In the genomic region with DNA sequence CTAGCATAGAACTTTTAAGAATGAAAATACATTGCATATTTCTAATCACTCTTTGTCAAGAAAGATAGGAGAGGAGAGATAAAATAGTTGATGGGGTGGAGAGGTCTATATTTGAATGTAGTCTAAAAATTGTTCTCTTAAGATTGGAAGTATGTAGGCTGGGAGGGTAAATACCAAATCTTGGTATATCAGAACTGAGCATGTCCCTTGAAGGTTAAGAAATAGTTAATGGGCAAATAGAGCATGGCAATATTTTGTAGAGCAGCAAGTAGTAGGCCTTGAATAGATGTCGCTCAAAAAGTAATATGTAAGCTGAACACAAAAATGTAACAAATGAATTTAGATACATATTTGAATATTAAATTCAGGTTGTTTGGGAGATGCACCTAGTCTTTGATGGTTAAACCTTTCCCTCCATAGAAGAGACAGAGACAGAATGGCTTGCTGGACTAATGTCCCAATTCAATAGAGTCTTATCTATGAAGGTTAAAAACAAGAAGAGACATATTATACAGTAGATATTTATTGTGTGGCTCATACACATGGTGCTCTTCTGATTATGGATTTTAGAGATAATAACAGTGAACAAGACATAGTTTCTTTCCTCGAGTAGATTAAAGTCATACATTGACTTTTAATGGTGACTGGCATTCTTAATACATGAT, we compare ENCODE assay signal across 1 cellular context.
TF ChIP-seq lines count a peak whose summit lies in the region.

No MANE protein-coding gene starts in this region.

TF ChIP-seq in HepG2, 621 proteins besides CTCF, POLR2A, EP300 and RAD21 (continued from another document):
- TF ChIP-seq ISX (CRISPR knock-in tag; conservative IDR thresholded peaks at IDR 0.05) (0 out of 2 replicates have a peak, but pooled peaks have one; percentile 34), KLF12 (CRISPR knock-in tag; IDR thresholded peaks at IDR 0.05; ENCODE audit: borderline replicate concordance) (peak; percentile 34; the same call in 1 of the 2 replicates), KAT8 (CRISPR knock-in tag; IDR thresholded peaks at IDR 0.05) (no peak), PTBP1 (IDR thresholded peaks at IDR 0.05; ENCODE audit: low read depth, low read length, poor library complexity, severe bottlenecking) (no peak), SATB2 (CRISPR knock-in tag; IDR thresholded peaks at IDR 0.05) (no peak), MATR3 (CRISPR knock-in tag; IDR thresholded peaks at IDR 0.05) (no peak), BATF2 (CRISPR knock-in tag; IDR thresholded peaks at IDR 0.05) (no peak), ZNF501 (CRISPR knock-in tag; IDR thresholded peaks at IDR 0.05) (no peak), RBM22 (optimal IDR thresholded peaks at IDR 0.05; ENCODE audit: low read length) (peak; percentile 34), ZNF652 (CRISPR knock-in tag; IDR thresholded peaks at IDR 0.05; ENCODE audit: borderline replicate concordance, low read depth) (peak; percentile 80), ZNF746 (CRISPR knock-in tag; IDR thresholded peaks at IDR 0.05) (no peak), ZNF546 (CRISPR knock-in tag; conservative IDR thresholded peaks at IDR 0.05) (no peak), RBFOX2 (IDR thresholded peaks at IDR 0.05; ENCODE audit: low read depth, low read length) (peak; percentile 85; the same call in 1 of the 2 replicates), AGO2 (optimal IDR thresholded peaks at IDR 0.05; ENCODE audit: low read depth, low read length) (peak; percentile 80), HNRNPUL1 (IDR thresholded peaks at IDR 0.05; ENCODE audit: low read depth, low read length) (no peak), ZNF256 (CRISPR knock-in tag; conservative IDR thresholded peaks at IDR 0.05) (no peak), PHF5A (CRISPR knock-in tag; IDR thresholded peaks at IDR 0.05; ENCODE audit: low read depth, unreplicated experiment) (peak; percentile 35), THAP11 (CRISPR knock-in tag; IDR thresholded peaks at IDR 0.05) (0 out of 2 replicates have a peak, but pooled peaks have one; percentile 5), ZNF784 (CRISPR knock-in tag; IDR thresholded peaks at IDR 0.05; ENCODE audit: borderline replicate concordance) (no peak), SIN3A (IDR thresholded peaks at IDR 0.05; ENCODE audit: borderline replicate concordance, low read depth, low read length) (no peak), GATA4 (IDR thresholded peaks at IDR 0.05; ENCODE audit: borderline replicate concordance, low read depth) (no peak), ZSCAN21 (CRISPR knock-in tag; IDR thresholded peaks at IDR 0.05; ENCODE audit: borderline replicate concordance) (0 out of 2 replicates have a peak, but pooled peaks have one; percentile 13), ZMYM4 (CRISPR knock-in tag; IDR thresholded peaks at IDR 0.05) (no peak), STAT5B (CRISPR knock-in tag; IDR thresholded peaks at IDR 0.05) (no peak), ZNF530 (CRISPR knock-in tag; IDR thresholded peaks at IDR 0.05; ENCODE audit: low read depth) (no peak), MED1 (CRISPR knock-in tag; IDR thresholded peaks at IDR 0.05) (0 out of 2 replicates have a peak, but pooled peaks have one; percentile 32), AFF4 (CRISPR knock-in tag; IDR thresholded peaks at IDR 0.05) (0 out of 2 replicates have a peak, but pooled peaks have one; percentile 25), BRCA1 (CRISPR knock-in tag; IDR thresholded peaks at IDR 0.05) (0 out of 2 replicates have a peak, but pooled peaks have one; percentile 39), ZNF296 (CRISPR knock-in tag; conservative IDR thresholded peaks at IDR 0.05) (no peak)
- TF ChIP-seq, protein P1, sequence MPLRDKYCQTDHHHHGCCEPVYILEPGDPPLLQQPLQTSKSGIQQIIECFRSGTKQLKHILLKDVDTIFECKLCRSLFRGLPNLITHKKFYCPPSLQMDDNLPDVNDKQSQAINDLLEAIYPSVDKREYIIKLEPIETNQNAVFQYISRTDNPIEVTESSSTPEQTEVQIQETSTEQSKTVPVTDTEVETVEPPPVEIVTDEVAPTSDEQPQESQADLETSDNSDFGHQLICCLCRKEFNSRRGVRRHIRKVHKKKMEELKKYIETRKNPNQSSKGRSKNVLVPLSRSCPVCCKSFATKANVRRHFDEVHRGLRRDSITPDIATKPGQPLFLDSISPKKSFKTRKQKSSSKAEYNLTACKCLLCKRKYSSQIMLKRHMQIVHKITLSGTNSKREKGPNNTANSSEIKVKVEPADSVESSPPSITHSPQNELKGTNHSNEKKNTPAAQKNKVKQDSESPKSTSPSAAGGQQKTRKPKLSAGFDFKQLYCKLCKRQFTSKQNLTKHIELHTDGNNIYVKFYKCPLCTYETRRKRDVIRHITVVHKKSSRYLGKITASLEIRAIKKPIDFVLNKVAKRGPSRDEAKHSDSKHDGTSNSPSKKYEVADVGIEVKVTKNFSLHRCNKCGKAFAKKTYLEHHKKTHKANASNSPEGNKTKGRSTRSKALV (CRISPR knock-in tag; IDR thresholded peaks at IDR 0.05): 0 out of 2 replicates have a peak, but pooled peaks have one; percentile 62
- TF ChIP-seq, protein P2, sequence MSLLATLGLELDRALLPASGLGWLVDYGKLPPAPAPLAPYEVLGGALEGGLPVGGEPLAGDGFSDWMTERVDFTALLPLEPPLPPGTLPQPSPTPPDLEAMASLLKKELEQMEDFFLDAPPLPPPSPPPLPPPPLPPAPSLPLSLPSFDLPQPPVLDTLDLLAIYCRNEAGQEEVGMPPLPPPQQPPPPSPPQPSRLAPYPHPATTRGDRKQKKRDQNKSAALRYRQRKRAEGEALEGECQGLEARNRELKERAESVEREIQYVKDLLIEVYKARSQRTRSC (CRISPR knock-in tag; IDR thresholded peaks at IDR 0.05; ENCODE audit: low read depth): no peak
- TF ChIP-seq, protein P3, sequence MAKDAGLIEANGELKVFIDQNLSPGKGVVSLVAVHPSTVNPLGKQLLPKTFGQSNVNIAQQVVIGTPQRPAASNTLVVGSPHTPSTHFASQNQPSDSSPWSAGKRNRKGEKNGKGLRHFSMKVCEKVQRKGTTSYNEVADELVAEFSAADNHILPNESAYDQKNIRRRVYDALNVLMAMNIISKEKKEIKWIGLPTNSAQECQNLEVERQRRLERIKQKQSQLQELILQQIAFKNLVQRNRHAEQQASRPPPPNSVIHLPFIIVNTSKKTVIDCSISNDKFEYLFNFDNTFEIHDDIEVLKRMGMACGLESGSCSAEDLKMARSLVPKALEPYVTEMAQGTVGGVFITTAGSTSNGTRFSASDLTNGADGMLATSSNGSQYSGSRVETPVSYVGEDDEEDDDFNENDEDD (CRISPR knock-in tag; IDR thresholded peaks at IDR 0.05; ENCODE audit: borderline replicate concordance): no peak
- TF ChIP-seq, protein P4, sequence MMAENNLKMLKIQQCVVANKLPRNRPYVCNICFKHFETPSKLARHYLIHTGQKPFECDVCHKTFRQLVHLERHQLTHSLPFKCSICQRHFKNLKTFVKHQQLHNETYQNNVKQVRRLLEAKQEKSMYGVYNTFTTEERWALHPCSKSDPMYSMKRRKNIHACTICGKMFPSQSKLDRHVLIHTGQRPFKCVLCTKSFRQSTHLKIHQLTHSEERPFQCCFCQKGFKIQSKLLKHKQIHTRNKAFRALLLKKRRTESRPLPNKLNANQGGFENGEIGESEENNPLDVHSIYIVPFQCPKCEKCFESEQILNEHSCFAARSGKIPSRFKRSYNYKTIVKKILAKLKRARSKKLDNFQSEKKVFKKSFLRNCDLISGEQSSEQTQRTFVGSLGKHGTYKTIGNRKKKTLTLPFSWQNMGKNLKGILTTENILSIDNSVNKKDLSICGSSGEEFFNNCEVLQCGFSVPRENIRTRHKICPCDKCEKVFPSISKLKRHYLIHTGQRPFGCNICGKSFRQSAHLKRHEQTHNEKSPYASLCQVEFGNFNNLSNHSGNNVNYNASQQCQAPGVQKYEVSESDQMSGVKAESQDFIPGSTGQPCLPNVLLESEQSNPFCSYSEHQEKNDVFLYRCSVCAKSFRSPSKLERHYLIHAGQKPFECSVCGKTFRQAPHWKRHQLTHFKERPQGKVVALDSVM (CRISPR knock-in tag; IDR thresholded peaks at IDR 0.05): no peak
